ENCODE assay signal across 11 cellular contexts in the genomic region with DNA sequence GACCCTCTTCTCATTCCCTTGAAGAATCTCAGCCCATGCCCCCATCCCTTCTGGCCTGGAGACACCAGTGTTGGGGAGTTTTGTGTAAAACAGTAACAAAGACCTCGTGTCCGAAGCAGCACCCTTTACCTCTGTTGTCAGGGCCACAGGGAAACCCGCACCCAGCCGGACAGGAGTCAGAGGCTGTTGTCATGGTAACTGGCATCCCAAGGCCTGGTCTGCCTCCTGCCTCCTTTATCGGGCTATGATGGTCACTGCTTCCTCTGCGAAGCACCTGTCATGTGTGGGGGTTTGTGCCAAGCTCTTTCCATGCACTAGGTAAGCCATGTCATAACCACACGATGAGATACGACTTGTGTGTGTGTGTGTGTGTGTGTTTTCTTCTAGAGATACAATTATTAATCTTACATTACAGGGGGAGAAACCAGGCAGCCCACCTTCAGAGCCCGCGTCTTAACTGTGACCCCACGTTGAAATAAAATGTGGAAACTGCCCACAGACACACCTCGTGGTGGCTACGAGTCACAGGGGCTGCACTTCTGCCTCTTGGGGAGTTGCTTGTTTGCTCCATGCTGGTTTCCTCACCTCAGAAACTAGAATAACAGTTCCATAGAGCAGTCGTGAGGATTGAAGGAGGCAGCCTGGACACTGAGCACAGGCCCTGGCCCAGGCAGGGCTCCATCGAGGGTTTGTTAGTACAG. TPM values are rescaled to one million over a fixed set of nuclear protein-coding genes. Genes with fewer than 3 reads are reported as not detected.
DNase-seq lines count a peak whose midpoint lies in the region; ATAC-seq and TF ChIP-seq lines count a peak whose summit lies in the region.
"Had no signal": no experiment of that assay in that cellular context is flagged by ENCODE, and none has a peak within 500 bp of the region (broad histone marks: within the 10 kb centered on the region; RNA-seq: fewer than 3 reads in every experiment).

No MANE protein-coding gene starts in this region.

- no peak overlapping the region for H3K27ac ChIP-seq in Panc1 (ENCODE audit: low read length)
- H3K27ac ChIP-seq in uterus = peak overlapping the region in 1 of 2 donors; percentile 32

- no peak for TF ChIP-seq POLR2A in erythroblast (IDR thresholded peaks at IDR 0.05; ENCODE audit: low read length)
- no peak for TF ChIP-seq POLR2A in uterus (IDR thresholded peaks at IDR 0.05)

- peak; percentile 67 for DNase-seq in activated CD8-positive, alpha-beta memory T cell treated with anti-CD3 and anti-CD28 coated beads, Interleukin-2, amount 50 U/mL, for 48 hours
- DNase-seq in activated CD8-positive, alpha-beta memory T cell treated with anti-CD3 and anti-CD28 coated beads for 24 hours = no peak
- DNase-seq in Panc1 (ENCODE audit: low read depth, low spot score) = no peak
- peak; percentile 59 to 64 for DNase-seq in erythroblast (lab: John Stamatoyannopoulos, UW)
- no peak for DNase-seq in stimulated activated naive B cell treated with anti-CD40 and anti-IgM and Interleukin-4, amounts not matched to agents 10 μg/mL and 1 μg/mL and 100 μg/mL, for 72 hours
- DNase-seq in iPS-NIHi11 (ENCODE audit: low spot score) = no peak
- DNase-seq in uterus = no peak
- no peak for DNase-seq in hippocampal formation (lab: John Stamatoyannopoulos, UW)
- DNase-seq: SIG-M5 had no signal

- H3K27me3 ChIP-seq in Panc1 (ENCODE audit: control insufficient read depth, insufficient read depth, low read length) (no peaks in the 10 kb centered on the region), uterus (no peaks in the 10 kb centered on the region)

- peak overlapping the region in 1 of 2 donors; percentile 75 for H3K4me3 Mint-ChIP-seq in stimulated activated naive B cell treated with anti-CD40 and anti-IgM and Interleukin-4, amounts not matched to agents 10 μg/mL and 1 μg/mL and 100 μg/mL, for 72 hours

- BruUV-seq in Panc1 (replicated peaks; lab: Mats Ljungman, UMichigan) = no TSS peak

- H3K9me3 ChIP-seq in Panc1 (ENCODE audit: control insufficient read depth, insufficient read depth, low read depth, low read length) (no peaks in the 10 kb centered on the region), uterus (no peaks in the 10 kb centered on the region)
- H3K9me3 ChIP-seq: mucosa of descending colon had no signal

- no peak overlapping the region for H3K4me3 ChIP-seq in Panc1 (ENCODE audit: low read depth in 2 of 2, low read length in 2 of 2)
- H3K4me3 ChIP-seq in uterus = no peak overlapping the region
- H3K4me3 ChIP-seq: mucosa of descending colon had no signal

- H3K36me3 ChIP-seq in Panc1 (ENCODE audit: control insufficient read depth, insufficient read depth, low read length) (no peaks in the 10 kb centered on the region), uterus (no peaks in the 10 kb centered on the region)

- intact Hi-C loops in Panc1 (cut with micrococcal nuclease; ENCODE audit: unreplicated experiment) = no loop called here
- intact Hi-C loops in uterus (cut with DNase I; ENCODE audit: low total_unique reads) = loop anchor here (2.0 kb wide), 1 partner anchor 122 kb away; no protein-coding TSS in a partner anchor

- H3K4me1 ChIP-seq in Panc1 (ENCODE audit: control insufficient read depth, insufficient read depth, low read length) (peaks cover 11% of the 10 kb centered on the region; the same call in 1 of the 2 replicates), uterus (no peaks in the 10 kb centered on the region)

- no peaks in the 10 kb centered on the region for H3K36me3 Mint-ChIP-seq in stimulated activated naive B cell treated with anti-CD40 and anti-IgM and Interleukin-4, amounts not matched to agents 10 μg/mL and 1 μg/mL and 100 μg/mL, for 72 hours

- no peaks in the 10 kb centered on the region for H3K9me3 Mint-ChIP-seq in stimulated activated naive B cell treated with anti-CD40 and anti-IgM and Interleukin-4, amounts not matched to agents 10 μg/mL and 1 μg/mL and 100 μg/mL, for 72 hours

- TF ChIP-seq CTCF in Panc1 (IDR thresholded peaks at IDR 0.05) = no peak
- TF ChIP-seq CTCF in uterus (IDR thresholded peaks at IDR 0.05) = no peak

- H3K27ac Mint-ChIP-seq in stimulated activated naive B cell treated with anti-CD40 and anti-IgM and Interleukin-4, amounts not matched to agents 10 μg/mL and 1 μg/mL and 100 μg/mL, for 72 hours = peak overlapping the region; percentile 98

- CTCF ChIA-PET in Panc1 (lab: Charles Lee) = no interaction called here

- ATAC-seq in Panc1 = 0 out of 2 replicates have a peak, but pooled peaks have one; percentile 2
- ATAC-seq in stimulated activated naive B cell treated with anti-CD40 and anti-IgM and Interleukin-4, amounts not matched to agents 10 μg/mL and 1 μg/mL and 100 μg/mL, for 72 hours (replicated peaks) = no peak

- in situ Hi-C loops in Panc1 (cut with HindIII; ENCODE audit: low pct_unique_long_range_greater_than_20kb, low sequenced_read_pairs) = loop anchor here (25.0 kb wide), 1 partner anchor 106 kb away; a partner anchor contains a TSS

- peaks cover 41 to 61% of the 10 kb centered on the region in 2 donors for H3K4me1 Mint-ChIP-seq in stimulated activated naive B cell treated with anti-CD40 and anti-IgM and Interleukin-4, amounts not matched to agents 10 μg/mL and 1 μg/mL and 100 μg/mL, for 72 hours

- POLR2A ChIA-PET in Panc1 (lab: Charles Lee) = no interaction called here

- H3K27me3 Mint-ChIP-seq in stimulated activated naive B cell treated with anti-CD40 and anti-IgM and Interleukin-4, amounts not matched to agents 10 μg/mL and 1 μg/mL and 100 μg/mL, for 72 hours = no peaks in the 10 kb centered on the region

RNA-seq across cellular contexts. Expression of a gene that starts 18.0 kb away (rescaled TPM):
- 0.33 TPM for total RNA-seq in Panc1 (2021; ENCODE audit: unreplicated experiment)
- polyA plus RNA-seq in Panc1 (2012; ENCODE audit: insufficient read length) = 2.6 TPM
- total RNA-seq in uterus = 1 to 10 TPM in 1 of 4 donors, not detected in 3; 2.2 TPM
- total RNA-seq: mucosa of descending colon had no signal
- polyA plus RNA-seq: BJ had no signal

RNA-seq across cellular contexts. Expression of a gene that starts 23.1 kb away (rescaled TPM):
- total RNA-seq in Panc1 (2021; ENCODE audit: unreplicated experiment) = not detected
- 1.7 TPM for polyA plus RNA-seq in Panc1 (2012; ENCODE audit: insufficient read length)
- total RNA-seq in uterus = under 1 TPM in 1 of 4 donors, not detected in 3; 0.48 TPM
- polyA plus RNA-seq: BJ had no signal

Comparison
In these comparisons a context has a peak if more than half of its experiments do, and no peak if none do; other contexts are left out.
1. DNase-seq: peak in activated CD8-positive, alpha-beta memory T cell treated with anti-CD3 and anti-CD28 coated beads, Interleukin-2, amount 50 U/mL, for 48 hours (single experiment) and erythroblast (2 of 2); none in activated CD8-positive, alpha-beta memory T cell treated with anti-CD3 and anti-CD28 coated beads for 24 hours (single experiment), Panc1 (single experiment), stimulated activated naive B cell treated with anti-CD40 and anti-IgM and Interleukin-4, amounts not matched to agents 10 μg/mL and 1 μg/mL and 100 μg/mL, for 72 hours (single experiment), iPS-NIHi11 (single experiment), uterus (0 of 2) and hippocampal formation (0 of 2).